Comparison of ENCODE assay signal across 14 cellular contexts in the genomic region with DNA sequence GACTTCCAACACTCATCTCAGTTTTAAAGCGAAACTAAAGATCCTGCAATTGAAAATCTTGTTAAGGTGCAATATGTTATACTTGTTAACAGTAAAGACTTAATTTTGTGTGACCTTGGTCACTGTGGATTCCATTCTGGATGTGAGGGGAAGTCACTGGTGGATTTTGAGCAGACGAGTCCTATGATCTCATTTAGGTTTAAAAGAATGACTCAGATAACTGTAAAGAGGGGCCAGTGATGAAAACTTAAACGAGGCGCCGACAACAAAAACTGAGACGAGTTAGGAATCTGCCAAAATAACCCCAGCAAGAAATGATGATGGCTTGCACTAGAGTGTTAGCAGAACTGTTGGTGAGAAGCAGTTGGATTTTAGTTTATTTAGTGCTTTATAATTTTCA. TPM values are rescaled to one million over a fixed set of nuclear protein-coding genes. Genes with fewer than 3 reads are reported as not detected.
A peak's percentile ranks its signal among the peaks of the same experiment; 100 is the strongest.
DNase-seq lines count a peak whose midpoint lies in the region; ATAC-seq and TF ChIP-seq lines count a peak whose summit lies in the region.
"Had no signal": no experiment of that assay in that cellular context is flagged by ENCODE, and none has a peak within 500 bp of the region (broad histone marks: within the 10 kb centered on the region; RNA-seq: fewer than 3 reads in every experiment).

No MANE protein-coding gene starts in this region.

- peak overlapping the region; percentile 2 for H3K4me3 ChIP-seq in right cardiac atrium (ENCODE audit: low read length)
- peak overlapping the region in 1 of 10 donors; percentile 9 for H3K4me3 ChIP-seq in heart right ventricle
- peak overlapping the region; percentile 35; the same call in 1 of the 2 replicates for H3K4me3 ChIP-seq in WI38 (ENCODE audit: low read depth, low read length)
- H3K4me3 ChIP-seq in muscle layer of colon (ENCODE audit: low read depth in 1 of 2, low read length in 2 of 2): peak overlapping the region in 1 of 2 donors; percentile 12

- H3K4me1 ChIP-seq in right cardiac atrium (ENCODE audit: control insufficient read depth, insufficient read depth, low read length) (peaks cover 2% of the 10 kb centered on the region), heart right ventricle (peaks cover 0 to 29% (median 25%) of the 10 kb centered on the region in 9 donors), muscle layer of colon (ENCODE audit: insufficient read depth, low read length) (peaks cover 15% of the 10 kb centered on the region)

- H3K9me3 ChIP-seq in right cardiac atrium (ENCODE audit: control insufficient read depth, low read length) (no peaks in the 10 kb centered on the region), heart right ventricle (peaks cover 0 to 11% (median 5%) of the 10 kb centered on the region in 11 donors), muscle layer of colon (ENCODE audit: low read length) (peaks cover 3% of the 10 kb centered on the region)

- H3K9ac ChIP-seq in muscle layer of colon (ENCODE audit: low read length): no peak overlapping the region

- ATAC-seq in right cardiac atrium (no peak), heart right ventricle (no peak), GM18502 (IDR thresholded peaks at IDR 0.05; ENCODE audit: poor library complexity, unreplicated experiment) (no peak), GM18861 (IDR thresholded peaks at IDR 0.05; ENCODE audit: unreplicated experiment) (no peak)
- ATAC-seq: naive thymus-derived CD8-positive, alpha-beta T cell had no signal

- TF ChIP-seq CTCF in heart right ventricle (IDR thresholded peaks at IDR 0.05) (no peak), WI38 (IDR thresholded peaks at IDR 0.05; ENCODE audit: low read depth, low read length) (no peak)

- no peak for DNase-seq in right cardiac atrium
- DNase-seq in heart right ventricle: no peak
- no peak for DNase-seq in kidney tubule cell (ENCODE audit: low spot score)
- no peak for DNase-seq in occipital lobe (lab: John Stamatoyannopoulos, UW)
- DNase-seq: activated CD4-positive, CD25-positive, alpha-beta regulatory T cell; activated naive CD4-positive, alpha-beta T cell treated with anti-CD3 and anti-CD28 coated beads for 36 hours; Calu3; central memory CD4-positive, alpha-beta T cell; head of caudate nucleus; naive thymus-derived CD8-positive, alpha-beta T cell had no signal

- intact Hi-C loops in right cardiac atrium (cut with DNase I): no loop called here
- intact Hi-C loops in heart right ventricle (cut with DNase I): loop anchor here in 1 of 10 donors (10.0 kb wide), 1 partner anchor 257 kb away; a partner anchor contains a TSS

- peaks cover 0 to 7% (median 0%) of the 10 kb centered on the region in 9 donors for H3K36me3 ChIP-seq in heart right ventricle
- no peaks in the 10 kb centered on the region for H3K36me3 ChIP-seq in muscle layer of colon (ENCODE audit: insufficient read depth, low read length)

- WGBS in right cardiac atrium: 41% methylated on average over 6 of the region's 6 CpGs
- 42 to 52% methylated on average over 6 of the region's 6 CpGs for WGBS in heart right ventricle, 2 donors

- H3K27ac ChIP-seq in right cardiac atrium (ENCODE audit: low read length): no peak overlapping the region
- peak overlapping the region in 5 of 10 donors; percentile 50 to 79 (median 76) for H3K27ac ChIP-seq in heart right ventricle
- H3K27ac ChIP-seq in muscle layer of colon (ENCODE audit: low read depth, low read length): peak overlapping the region; percentile 8

- H3K27me3 ChIP-seq in right cardiac atrium (ENCODE audit: control insufficient read depth, insufficient read depth) (no peaks in the 10 kb centered on the region), heart right ventricle (no peaks in the 10 kb centered on the region), muscle layer of colon (ENCODE audit: control insufficient read depth in 1 of 2, insufficient read depth in 2 of 2, low read length in 2 of 2) (no peaks in the 10 kb centered on the region)

RNA-seq across cellular contexts. Expression of a gene that starts 56.5 kb away (rescaled TPM):
- total RNA-seq in right cardiac atrium: 10 to 100 TPM; 30.1 to 30.9 (median 30.6) TPM
- polyA plus RNA-seq in right cardiac atrium: 13.7 TPM
- total RNA-seq in heart right ventricle: 10 to 100 TPM; 18.5 to 31.9 (median 23.3) TPM
- polyA plus RNA-seq in heart right ventricle: 10 to 100 TPM in 1 of 2 donors, 1 to 10 TPM in 1; 3.0 to 11.4 TPM
- total RNA-seq in occipital lobe: 40.2 TPM

RNA-seq across cellular contexts. Expression of a gene that starts 58.4 kb away (rescaled TPM):
- total RNA-seq in right cardiac atrium (10 to 100 TPM; 12.9 to 18.2 (median 16.1) TPM), heart right ventricle (10 to 100 TPM in 7 of 10 donors, 1 to 10 TPM in 3; 7.3 to 16.9 (median 11.8) TPM), occipital lobe (11.2 TPM)
- polyA plus RNA-seq in right cardiac atrium (8.4 TPM), heart right ventricle (1 to 10 TPM; 6.0 to 8.1 TPM)
